In the genomic region with DNA sequence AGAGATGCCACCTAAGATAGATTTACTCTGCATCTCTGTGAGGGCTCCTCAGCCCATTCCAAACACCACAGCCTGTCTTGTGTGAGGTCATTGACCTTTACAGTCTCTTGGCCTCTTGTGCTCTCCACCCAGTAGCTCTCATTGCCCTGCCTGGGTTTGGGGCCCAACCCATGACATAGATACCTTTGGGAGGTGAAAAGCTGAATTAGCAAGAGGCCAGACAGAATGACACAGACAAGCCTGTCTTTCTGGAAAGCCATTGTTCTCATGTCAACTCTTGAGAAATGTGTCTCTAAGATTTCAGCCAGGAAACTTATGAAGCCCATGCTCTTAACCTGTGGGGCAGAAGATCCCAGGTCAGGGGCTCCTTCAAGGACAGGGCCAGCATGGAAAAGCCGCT, we compare ENCODE assay signal across 21 cellular contexts.
"Had no signal": no experiment of that assay in that cellular context is flagged by ENCODE, and none has a peak within 500 bp of the region (broad histone marks: within the 10 kb centered on the region; RNA-seq: fewer than 3 reads in every experiment).

No MANE protein-coding gene starts in this region.

- ATAC-seq: body of pancreas; gastrocnemius medialis; left ventricle myocardium superior; natural killer cell; pancreas; right lobe of liver; stimulated activated effector memory CD8-positive, alpha-beta T cell treated with anti-CD3 and anti-CD28 coated beads, Interleukin-12 subunit alpha, Interleukin-12 subunit beta, amount 100 ng/mL, for 72 hours had no signal

- H3K27me3 Mint-ChIP-seq: activated naive CD8-positive, alpha-beta T cell treated with anti-CD3 and anti-CD28 coated beads for 36 hours had no signal

- H3K9me3 Mint-ChIP-seq: activated naive CD8-positive, alpha-beta T cell treated with anti-CD3 and anti-CD28 coated beads for 36 hours; activated T-helper 1 cell treated with anti-CD3 and anti-CD28 coated beads, Interleukin-12 subunit alpha, Interleukin-12 subunit beta, Interleukin-2, Interleukin-4 antibody, amounts not matched to agents 30 ng/mL and 10 ng/mL and 1 ng/mL, durations not matched to agents 14 hours and 24 hours and 36 hours; memory B cell; natural killer cell; stimulated activated effector memory CD8-positive, alpha-beta T cell treated with anti-CD3 and anti-CD28 coated beads, Interleukin-12 subunit alpha, Interleukin-12 subunit beta, amount 100 ng/mL, for 72 hours had no signal

- H3K27me3 ChIP-seq: body of pancreas, gastrocnemius medialis, neutrophil, pancreas, right lobe of liver, stomach had no signal

- H3K27ac Mint-ChIP-seq: activated naive CD8-positive, alpha-beta T cell treated with anti-CD3 and anti-CD28 coated beads for 36 hours; activated T-helper 1 cell treated with anti-CD3 and anti-CD28 coated beads, Interleukin-12 subunit alpha, Interleukin-12 subunit beta, Interleukin-2, Interleukin-4 antibody, amounts not matched to agents 30 ng/mL and 10 ng/mL and 1 ng/mL, durations not matched to agents 14 hours and 24 hours and 36 hours; memory B cell; natural killer cell; stimulated activated effector memory CD8-positive, alpha-beta T cell treated with anti-CD3 and anti-CD28 coated beads, Interleukin-12 subunit alpha, Interleukin-12 subunit beta, amount 100 ng/mL, for 72 hours had no signal

- H3K36me3 Mint-ChIP-seq: activated naive CD8-positive, alpha-beta T cell treated with anti-CD3 and anti-CD28 coated beads for 36 hours; memory B cell; natural killer cell; stimulated activated effector memory CD8-positive, alpha-beta T cell treated with anti-CD3 and anti-CD28 coated beads, Interleukin-12 subunit alpha, Interleukin-12 subunit beta, amount 100 ng/mL, for 72 hours had no signal

- H3K4me3 ChIP-seq: body of pancreas, dorsolateral prefrontal cortex, gastrocnemius medialis, pancreas, right lobe of liver, stomach had no signal

- H3K4me3 Mint-ChIP-seq: activated naive CD8-positive, alpha-beta T cell treated with anti-CD3 and anti-CD28 coated beads for 36 hours; activated T-helper 1 cell treated with anti-CD3 and anti-CD28 coated beads, Interleukin-12 subunit alpha, Interleukin-12 subunit beta, Interleukin-2, Interleukin-4 antibody, amounts not matched to agents 30 ng/mL and 10 ng/mL and 1 ng/mL, durations not matched to agents 14 hours and 24 hours and 36 hours; memory B cell; natural killer cell; stimulated activated effector memory CD8-positive, alpha-beta T cell treated with anti-CD3 and anti-CD28 coated beads, Interleukin-12 subunit alpha, Interleukin-12 subunit beta, amount 100 ng/mL, for 72 hours had no signal

- H3K36me3 ChIP-seq: gastrocnemius medialis, neutrophil, pancreas, right lobe of liver, stomach, WERI-Rb-1 had no signal

- H3K27ac ChIP-seq: body of pancreas, dorsolateral prefrontal cortex, gastrocnemius medialis, neutrophil, pancreas, right lobe of liver, stomach, WERI-Rb-1 had no signal

- H3K4me1 ChIP-seq: gastrocnemius medialis, right lobe of liver had no signal

- H3K4me1 Mint-ChIP-seq: activated naive CD8-positive, alpha-beta T cell treated with anti-CD3 and anti-CD28 coated beads for 36 hours; memory B cell; natural killer cell; stimulated activated effector memory CD8-positive, alpha-beta T cell treated with anti-CD3 and anti-CD28 coated beads, Interleukin-12 subunit alpha, Interleukin-12 subunit beta, amount 100 ng/mL, for 72 hours had no signal

- H3K9me3 ChIP-seq: body of pancreas, gastrocnemius medialis, neutrophil, pancreas, right lobe of liver, stomach had no signal

- DNase-seq: activated CD4-positive, alpha-beta T cell treated with anti-CD3 and anti-CD28 coated beads for 1 hour; activated naive CD8-positive, alpha-beta T cell treated with anti-CD3 and anti-CD28 coated beads for 36 hours; amygdala; body of pancreas; central memory CD4-positive, alpha-beta T cell; dorsolateral prefrontal cortex; gastrocnemius medialis; head of caudate nucleus; kidney glomerular epithelial cell; left ventricle myocardium superior; natural killer cell; pancreas; right lobe of liver; small intestine; stimulated activated CD4-positive, alpha-beta T cell treated with anti-CD3 and anti-CD28 coated beads, Interleukin-4, amount 100 ng/mL, for 24 hours; stomach; WERI-Rb-1 had no signal
